Comparison of ENCODE assay signal across 1 cellular context in genomic region chr19:3322199-3322978, GRCh38.
TF ChIP-seq lines count a peak whose summit lies in the region.

No MANE protein-coding gene starts in this region.

TF ChIP-seq in HEK293, 187 proteins besides CTCF, POLR2A, EP300 and RAD21 (continued from another document and continues in another):
- TF ChIP-seq ZNF645 (tag by site-specific recombination; IDR thresholded peaks at IDR 0.05) (no peak), ZNF416 (tag by site-specific recombination; IDR thresholded peaks at IDR 0.05) (no peak), ZNF768 (tag by site-specific recombination; IDR thresholded peaks at IDR 0.05) (no peak), OVOL3 (tag by site-specific recombination; IDR thresholded peaks at IDR 0.05) (no peak), SETDB1 (IDR thresholded peaks at IDR 0.05; ENCODE audit: insufficient read length, low read length) (no peak), HOXD13 (CRISPR knock-in tag; IDR thresholded peaks at IDR 0.05; ENCODE audit: borderline replicate concordance) (no peak), ZNF341 (tag by site-specific recombination; IDR thresholded peaks at IDR 0.05; ENCODE audit: low read depth) (no peak), ZNF324 (tag by site-specific recombination; IDR thresholded peaks at IDR 0.05) (no peak), ZNF510 (tag by site-specific recombination; IDR thresholded peaks at IDR 0.05; ENCODE audit: insufficient replicate concordance) (no peak), ZNF555 (tag by site-specific recombination; conservative IDR thresholded peaks at IDR 0.05) (no peak), ZNF223 (tag by site-specific recombination; IDR thresholded peaks at IDR 0.05) (no peak), SP2 (tag by site-specific recombination; IDR thresholded peaks at IDR 0.05) (peak; percentile 18; the same call in 1 of the 2 replicates), ZNF202 (tag by site-specific recombination; IDR thresholded peaks at IDR 0.05; ENCODE audit: borderline replicate concordance) (no peak), ZNF239 (tag by site-specific recombination; IDR thresholded peaks at IDR 0.05) (0 out of 2 replicates have a peak, but pooled peaks have one; percentile 5), TRIM28 (IDR thresholded peaks at IDR 0.05; ENCODE audit: borderline replicate concordance, low read length) (no peak), MZF1 (tag by site-specific recombination; IDR thresholded peaks at IDR 0.05; ENCODE audit: borderline replicate concordance) (no peak), ZBTB21 (tag by site-specific recombination; IDR thresholded peaks at IDR 0.05) (no peak), ZNF530 (tag by site-specific recombination; IDR thresholded peaks at IDR 0.05; ENCODE audit: low read depth) (no peak), ATF2 (tag by site-specific recombination; IDR thresholded peaks at IDR 0.05; ENCODE audit: low read depth) (no peak), HOXA7 (CRISPR knock-in tag; IDR thresholded peaks at IDR 0.05; ENCODE audit: borderline replicate concordance) (no peak), ZNF362 (tag by site-specific recombination; IDR thresholded peaks at IDR 0.05) (no peak), ZFP41 (tag by site-specific recombination; IDR thresholded peaks at IDR 0.05; ENCODE audit: borderline replicate concordance) (no peak), ZNF335 (tag by site-specific recombination; conservative IDR thresholded peaks at IDR 0.05) (no peak), ZNF560 (tag by site-specific recombination; IDR thresholded peaks at IDR 0.05; ENCODE audit: borderline replicate concordance) (no peak), ZNF785 (tag by site-specific recombination; IDR thresholded peaks at IDR 0.05) (no peak), ZNF596 (tag by site-specific recombination; IDR thresholded peaks at IDR 0.05) (no peak), YY2 (tag by site-specific recombination; IDR thresholded peaks at IDR 0.05) (no peak), ZNF391 (tag by site-specific recombination; IDR thresholded peaks at IDR 0.05; ENCODE audit: borderline replicate concordance, low read depth) (no peak), PRDM2 (tag by site-specific recombination; IDR thresholded peaks at IDR 0.05; ENCODE audit: borderline replicate concordance) (no peak), KLF8 (tag by site-specific recombination; IDR thresholded peaks at IDR 0.05) (no peak), ZNF10 (tag by site-specific recombination; IDR thresholded peaks at IDR 0.05) (no peak), ZNF776 (tag by site-specific recombination; IDR thresholded peaks at IDR 0.05; ENCODE audit: borderline replicate concordance) (peak; percentile 82; the same call in 1 of the 2 replicates), ZNF23 (tag by site-specific recombination; IDR thresholded peaks at IDR 0.05; ENCODE audit: borderline replicate concordance) (no peak), ZNF473 (tag by site-specific recombination; IDR thresholded peaks at IDR 0.05) (no peak), FEZF1 (tag by site-specific recombination; IDR thresholded peaks at IDR 0.05) (no peak), ZSCAN23 (tag by site-specific recombination; IDR thresholded peaks at IDR 0.05) (no peak), ZNF398 (tag by site-specific recombination; IDR thresholded peaks at IDR 0.05) (no peak), ZNF112 (tag by site-specific recombination; IDR thresholded peaks at IDR 0.05) (no peak), ZNF837 (tag by site-specific recombination; IDR thresholded peaks at IDR 0.05) (no peak), ZNF404 (tag by site-specific recombination; IDR thresholded peaks at IDR 0.05) (no peak), ZBTB8A (tag by site-specific recombination; IDR thresholded peaks at IDR 0.05) (no peak), ZNF76 (tag by site-specific recombination; IDR thresholded peaks at IDR 0.05; ENCODE audit: borderline replicate concordance, low read depth) (no peak), KLF16 (tag by site-specific recombination; IDR thresholded peaks at IDR 0.05) (no peak), GFI1B (tag by site-specific recombination; IDR thresholded peaks at IDR 0.05) (no peak), ZNF488 (tag by site-specific recombination; IDR thresholded peaks at IDR 0.05) (no peak), ZBTB1 (tag by site-specific recombination; IDR thresholded peaks at IDR 0.05) (no peak), ZNF621 (tag by site-specific recombination; IDR thresholded peaks at IDR 0.05) (0 out of 2 replicates have a peak, but pooled peaks have one; percentile 38), ZNF157 (tag by site-specific recombination; IDR thresholded peaks at IDR 0.05) (no peak), GLIS2 (tag by site-specific recombination; IDR thresholded peaks at IDR 0.05) (no peak)
- TF ChIP-seq, protein P1, sequence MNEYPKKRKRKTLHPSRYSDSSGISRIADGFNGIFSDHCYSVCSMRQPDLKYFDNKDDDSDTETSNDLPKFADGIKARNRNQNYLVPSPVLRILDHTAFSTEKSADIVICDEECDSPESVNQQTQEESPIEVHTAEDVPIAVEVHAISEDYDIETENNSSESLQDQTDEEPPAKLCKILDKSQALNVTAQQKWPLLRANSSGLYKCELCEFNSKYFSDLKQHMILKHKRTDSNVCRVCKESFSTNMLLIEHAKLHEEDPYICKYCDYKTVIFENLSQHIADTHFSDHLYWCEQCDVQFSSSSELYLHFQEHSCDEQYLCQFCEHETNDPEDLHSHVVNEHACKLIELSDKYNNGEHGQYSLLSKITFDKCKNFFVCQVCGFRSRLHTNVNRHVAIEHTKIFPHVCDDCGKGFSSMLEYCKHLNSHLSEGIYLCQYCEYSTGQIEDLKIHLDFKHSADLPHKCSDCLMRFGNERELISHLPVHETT (tag by site-specific recombination; IDR thresholded peaks at IDR 0.05) = no peak
- TF ChIP-seq, protein P2, sequence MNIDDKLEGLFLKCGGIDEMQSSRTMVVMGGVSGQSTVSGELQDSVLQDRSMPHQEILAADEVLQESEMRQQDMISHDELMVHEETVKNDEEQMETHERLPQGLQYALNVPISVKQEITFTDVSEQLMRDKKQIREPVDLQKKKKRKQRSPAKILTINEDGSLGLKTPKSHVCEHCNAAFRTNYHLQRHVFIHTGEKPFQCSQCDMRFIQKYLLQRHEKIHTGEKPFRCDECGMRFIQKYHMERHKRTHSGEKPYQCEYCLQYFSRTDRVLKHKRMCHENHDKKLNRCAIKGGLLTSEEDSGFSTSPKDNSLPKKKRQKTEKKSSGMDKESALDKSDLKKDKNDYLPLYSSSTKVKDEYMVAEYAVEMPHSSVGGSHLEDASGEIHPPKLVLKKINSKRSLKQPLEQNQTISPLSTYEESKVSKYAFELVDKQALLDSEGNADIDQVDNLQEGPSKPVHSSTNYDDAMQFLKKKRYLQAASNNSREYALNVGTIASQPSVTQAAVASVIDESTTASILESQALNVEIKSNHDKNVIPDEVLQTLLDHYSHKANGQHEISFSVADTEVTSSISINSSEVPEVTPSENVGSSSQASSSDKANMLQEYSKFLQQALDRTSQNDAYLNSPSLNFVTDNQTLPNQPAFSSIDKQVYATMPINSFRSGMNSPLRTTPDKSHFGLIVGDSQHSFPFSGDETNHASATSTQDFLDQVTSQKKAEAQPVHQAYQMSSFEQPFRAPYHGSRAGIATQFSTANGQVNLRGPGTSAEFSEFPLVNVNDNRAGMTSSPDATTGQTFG (tag by site-specific recombination; IDR thresholded peaks at IDR 0.05; ENCODE audit: borderline replicate concordance) = 0 out of 2 replicates have a peak, but pooled peaks have one; percentile 57
- TF ChIP-seq, protein P3, sequence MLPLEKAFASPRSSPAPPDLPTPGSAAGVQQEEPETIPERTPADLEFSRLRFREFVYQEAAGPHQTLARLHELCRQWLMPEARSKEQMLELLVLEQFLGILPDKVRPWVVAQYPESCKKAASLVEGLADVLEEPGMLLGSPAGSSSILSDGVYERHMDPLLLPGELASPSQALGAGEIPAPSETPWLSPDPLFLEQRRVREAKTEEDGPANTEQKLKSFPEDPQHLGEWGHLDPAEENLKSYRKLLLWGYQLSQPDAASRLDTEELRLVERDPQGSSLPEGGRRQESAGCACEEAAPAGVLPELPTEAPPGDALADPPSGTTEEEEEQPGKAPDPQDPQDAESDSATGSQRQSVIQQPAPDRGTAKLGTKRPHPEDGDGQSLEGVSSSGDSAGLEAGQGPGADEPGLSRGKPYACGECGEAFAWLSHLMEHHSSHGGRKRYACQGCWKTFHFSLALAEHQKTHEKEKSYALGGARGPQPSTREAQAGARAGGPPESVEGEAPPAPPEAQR (tag by site-specific recombination; IDR thresholded peaks at IDR 0.05) = no peak
